13 cellular contexts compared by ENCODE assay signal in genomic region chr14:103699901-103700752, GRCh38. TPM values are rescaled to one million over a fixed set of nuclear protein-coding genes. Genes with fewer than 3 reads are reported as not detected.
A peak's percentile ranks its signal among the peaks of the same experiment; 100 is the strongest.
DNase-seq lines count a peak whose midpoint lies in the region; ATAC-seq, FAIRE-seq and TF ChIP-seq lines count a peak whose summit lies in the region.
"Had no signal": no experiment of that assay in that cellular context is flagged by ENCODE, and none has a peak within 500 bp of the region (broad histone marks: within the 10 kb centered on the region; RNA-seq: fewer than 3 reads in every experiment).

No MANE protein-coding gene starts in this region.

- no peak for FAIRE-seq in HTR-8/SVneo (lab: Jason Lieb, UNC)
- FAIRE-seq in GM12892 (lab: Jason Lieb, UNC): no peak

- TF ChIP-seq CTCF in 22Rv1 (IDR thresholded peaks at IDR 0.05): no peak
- TF ChIP-seq CTCF in esophagus squamous epithelium (IDR thresholded peaks at IDR 0.05): no peak
- TF ChIP-seq CTCF in natural killer cell (IDR thresholded peaks at IDR 0.05): no peak

- no peak overlapping the region for H3K4me3 ChIP-seq in esophagus squamous epithelium
- H3K4me3 ChIP-seq: SJSA1, vagina had no signal

- H3K9me3 Mint-ChIP-seq in natural killer cell: no peaks in the 10 kb centered on the region
- H3K9me3 Mint-ChIP-seq: activated T-cell treated with anti-CD3 and anti-CD28 coated beads, Interleukin-2, amount 50 U/mL, for 72 hours; memory B cell had no signal

- peak overlapping the region; percentile 21 to 65 for H3K27ac Mint-ChIP-seq in natural killer cell
- H3K27ac Mint-ChIP-seq: activated T-cell treated with anti-CD3 and anti-CD28 coated beads, Interleukin-2, amount 50 U/mL, for 72 hours; memory B cell had no signal

- TF ChIP-seq POLR2A in esophagus squamous epithelium (IDR thresholded peaks at IDR 0.05) (no peak), GM12892 (IDR thresholded peaks at IDR 0.05; ENCODE audit: low read depth, low read length) (no peak)

- WGBS in esophagus squamous epithelium, 2 donors: 67 to 100% methylated on average over 3 to 4 of the region's 25 CpGs

- intact Hi-C loops in esophagus squamous epithelium (cut with DNase I) (loop anchor here (10.0 kb wide), 1 partner anchor 125 kb away; no protein-coding TSS in a partner anchor), natural killer cell (cut with micrococcal nuclease) (no loop called here)

- H3K27me3 ChIP-seq in esophagus squamous epithelium: no peaks in the 10 kb centered on the region
- H3K27me3 ChIP-seq: SJSA1, vagina had no signal

- peak overlapping the region; percentile 66; the same call in 1 of the 2 replicates for H3K27ac ChIP-seq in 22Rv1
- H3K27ac ChIP-seq in esophagus squamous epithelium: peak overlapping the region in 3 of 4 donors; percentile 16 to 84 (median 19)
- H3K27ac ChIP-seq: SJSA1, vagina had no signal

- H3K36me3 Mint-ChIP-seq in natural killer cell: no peaks in the 10 kb centered on the region

- peaks cover 34 to 94% (median 39%) of the 10 kb centered on the region in 3 donors for H3K4me1 ChIP-seq in esophagus squamous epithelium
- H3K4me1 ChIP-seq: SJSA1 had no signal

- H3K4me3 Mint-ChIP-seq in natural killer cell: no peak overlapping the region
- H3K4me3 Mint-ChIP-seq: activated T-cell treated with anti-CD3 and anti-CD28 coated beads, Interleukin-2, amount 50 U/mL, for 72 hours; memory B cell had no signal

- peaks cover 7 to 26% of the 10 kb centered on the region in 2 donors for H3K4me1 Mint-ChIP-seq in natural killer cell

- peak; percentile 29 for DNase-seq in LHCN-M2 (ENCODE audit: low read depth)
- DNase-seq in esophagus squamous epithelium (lab: John Stamatoyannopoulos, UW): no peak
- DNase-seq in natural killer cell: no peak
- DNase-seq in NCI-H2107 (lab: John Stamatoyannopoulos, UW): no peak
- DNase-seq in HTR-8/SVneo (ENCODE audit: insufficient read length, low spot score): no peak
- no peak for DNase-seq in GM12892 (ENCODE audit: insufficient read length)
- DNase-seq in NCI-H345 (lab: John Stamatoyannopoulos, UW): no peak
- DNase-seq: activated T-cell treated with anti-CD3 and anti-CD28 coated beads, Interleukin-2, amount 50 U/mL, for 72 hours; NCI-H524 treated with DMSO at 0.1 percent for 48 hours had no signal

- ATAC-seq in natural killer cell: no peak
- ATAC-seq: activated T-cell treated with anti-CD3 and anti-CD28 coated beads, Interleukin-2, amount 50 U/mL, for 72 hours had no signal

- H3K27me3 Mint-ChIP-seq in natural killer cell (ENCODE audit: low read depth in 2 of 2): no peaks in the 10 kb centered on the region
- H3K27me3 Mint-ChIP-seq: memory B cell had no signal

- no peaks in the 10 kb centered on the region for H3K9me3 ChIP-seq in esophagus squamous epithelium
- H3K9me3 ChIP-seq: SJSA1, vagina had no signal

- peaks cover 23 to 87% (median 29%) of the 10 kb centered on the region in 3 donors for H3K36me3 ChIP-seq in esophagus squamous epithelium

RNA-seq across cellular contexts. Expression of gene XRCC3, which starts 15.1 kb away (rescaled TPM):
- 46.7 and 51.7 TPM in 2 replicates for total RNA-seq in LHCN-M2 (2014; rRNA removed)
- polyA plus RNA-seq in LHCN-M2 (2012): 14.3 TPM
- 10 to 100 TPM; 10.9 to 17.8 (median 12.6) TPM for total RNA-seq in esophagus squamous epithelium
- total RNA-seq in natural killer cell: 10 to 100 TPM; 11.6 to 12.8 (median 12.7) TPM
- polyA plus RNA-seq in GM12892 (2012; ENCODE audit: missing spikeins): 18.3 TPM

RNA-seq across cellular contexts. Expression of gene ZFYVE21, which starts 15.5 kb away (rescaled TPM):
- total RNA-seq in LHCN-M2 (2014; rRNA removed) (36.2 and 46.3 TPM in 2 replicates), esophagus squamous epithelium (100 to 1,000 TPM in 2 of 4 donors, 10 to 100 TPM in 2; 69.5 to 134 (median 89.3) TPM), natural killer cell (10 to 100 TPM in 1 of 3 donors, 1 to 10 TPM in 2; 5.9 to 10.7 (median 8.5) TPM)
- 37.7 TPM for polyA plus RNA-seq in LHCN-M2 (2012)
- polyA plus RNA-seq in GM12892 (2012; ENCODE audit: missing spikeins): 14.1 TPM
